In the genomic region with DNA sequence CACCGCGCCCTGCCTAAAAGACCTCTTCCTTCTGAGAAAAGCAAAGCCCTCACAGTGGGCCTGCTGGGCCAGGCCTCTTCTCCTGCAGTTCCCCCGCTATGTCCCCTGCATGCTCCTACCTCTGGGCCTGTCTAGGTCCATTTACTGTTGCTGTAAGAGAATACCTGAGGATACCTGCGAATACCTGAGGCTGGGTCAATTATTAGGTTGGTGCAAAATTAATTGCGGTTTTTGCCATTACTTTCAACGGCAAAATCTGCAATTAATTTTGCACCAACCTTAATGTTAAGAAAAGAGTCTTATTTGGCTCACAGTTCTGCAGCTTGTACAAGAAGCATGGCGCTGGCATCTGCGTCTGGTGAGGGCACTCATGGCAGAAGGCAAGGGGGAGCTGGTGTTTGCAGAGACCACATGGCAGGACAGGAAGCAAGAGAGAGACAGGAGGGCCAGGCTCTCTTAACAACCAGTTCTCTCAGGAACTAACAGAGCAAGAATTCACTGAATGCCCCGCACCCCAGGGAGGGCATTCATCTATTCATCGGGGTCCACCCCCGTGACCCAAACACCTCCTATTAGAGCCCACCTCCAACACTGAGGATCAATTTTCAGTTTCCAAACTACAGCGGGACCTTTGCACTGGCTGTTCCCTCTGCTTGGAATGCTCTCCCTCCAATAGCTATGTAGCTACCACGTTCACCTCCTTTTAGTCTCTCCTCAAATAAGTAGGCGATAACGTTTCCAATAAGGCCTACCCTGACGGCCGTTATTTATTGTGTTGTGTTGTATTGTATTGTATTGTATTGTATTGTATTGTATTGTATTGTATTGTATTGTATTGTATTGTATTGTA, we compare ENCODE assay signal across 30 cellular contexts. TPM values are rescaled to one million over a fixed set of nuclear protein-coding genes. Genes with fewer than 3 reads are reported as not detected.
DNase-seq lines count a peak whose midpoint lies in the region; ATAC-seq, FAIRE-seq and TF ChIP-seq lines count a peak whose summit lies in the region.
"Had no signal": no experiment of that assay in that cellular context is flagged by ENCODE, and none has a peak within 500 bp of the region (broad histone marks: within the 10 kb centered on the region; RNA-seq: fewer than 3 reads in every experiment).

No MANE protein-coding gene starts in this region.

- H3K36me3 ChIP-seq in bronchial epithelial cell (ENCODE audit: control insufficient read depth, insufficient read depth, low read length), result no peaks in the 10 kb centered on the region
- H3K36me3 ChIP-seq in osteoblast (ENCODE audit: insufficient read depth, low read length), result no peaks in the 10 kb centered on the region
- no peaks in the 10 kb centered on the region for H3K36me3 ChIP-seq in thyroid gland
- H3K36me3 ChIP-seq: BE2C, BLaER1 had no signal

- H3K4me1 ChIP-seq in osteoblast (ENCODE audit: insufficient read depth, low read length) (no peaks in the 10 kb centered on the region), thyroid gland (no peaks in the 10 kb centered on the region)
- H3K4me1 ChIP-seq: BE2C, BLaER1 had no signal

- H3K4me1 Mint-ChIP-seq in WTC11, result no peaks in the 10 kb centered on the region
- H3K4me1 Mint-ChIP-seq in activated naive CD4-positive, alpha-beta T cell treated with anti-CD3 and anti-CD28 coated beads for 36 hours (ENCODE audit: low read depth), result no peaks in the 10 kb centered on the region
- H3K4me1 Mint-ChIP-seq: CD14-positive monocyte; CD4-positive, alpha-beta memory T cell; CD4-positive, CD25-positive, alpha-beta regulatory T cell; CD8-positive, alpha-beta memory T cell had no signal

- WGBS in thyroid gland, 2 donors, result 92% methylated on average over 17 of the region's 17 CpGs

- no peak overlapping the region for H3K27ac Mint-ChIP-seq in WTC11
- H3K27ac Mint-ChIP-seq in activated naive CD4-positive, alpha-beta T cell treated with anti-CD3 and anti-CD28 coated beads for 36 hours, result no peak overlapping the region
- H3K27ac Mint-ChIP-seq: CD4-positive, alpha-beta memory T cell had no signal

- TF ChIP-seq POLR2A in thyroid gland (IDR thresholded peaks at IDR 0.05), result no peak

- TF ChIP-seq CTCF in WTC11 (IDR thresholded peaks at IDR 0.05) (no peak), bronchial epithelial cell (IDR thresholded peaks at IDR 0.05; ENCODE audit: insufficient read depth, low read length, severe bottlenecking) (no peak), osteoblast (IDR thresholded peaks at IDR 0.05; ENCODE audit: extremely low read depth, low read depth, low read length) (no peak), thyroid gland (IDR thresholded peaks at IDR 0.05) (no peak)

- no peaks in the 10 kb centered on the region for H3K36me3 Mint-ChIP-seq in WTC11
- no peaks in the 10 kb centered on the region for H3K36me3 Mint-ChIP-seq in activated naive CD4-positive, alpha-beta T cell treated with anti-CD3 and anti-CD28 coated beads for 36 hours (ENCODE audit: low read depth)
- H3K36me3 Mint-ChIP-seq: CD14-positive monocyte; CD4-positive, alpha-beta memory T cell; CD4-positive, CD25-positive, alpha-beta regulatory T cell; CD8-positive, alpha-beta memory T cell had no signal

- POLR2A ChIA-PET in WTC11 (lab: Charles Lee), result no interaction called here
- POLR2A ChIA-PET in HEK293T (lab: Yijun Ruan, JAX), result no interaction called here

- H2AFZ ChIP-seq in osteoblast (ENCODE audit: low read length), result no peak overlapping the region

- peak; percentile 22; the same call in 1 of the 2 replicates for ATAC-seq in WTC11
- ATAC-seq: GM12878 had no signal

- H3K4me2 ChIP-seq in osteoblast (ENCODE audit: insufficient read depth, low read length), result no peak overlapping the region
- H3K4me2 ChIP-seq: BLaER1 had no signal

- no peaks in the 10 kb centered on the region for H4K20me1 ChIP-seq in osteoblast (ENCODE audit: insufficient read depth, low read length)
- H4K20me1 ChIP-seq: BLaER1 had no signal

- H3K79me2 ChIP-seq in osteoblast (ENCODE audit: insufficient read depth, low read length), result no peaks in the 10 kb centered on the region

- H3K9me3 ChIP-seq in osteoblast (ENCODE audit: low read depth, low read length) (no peaks in the 10 kb centered on the region), thyroid gland (no peaks in the 10 kb centered on the region)
- H3K9me3 ChIP-seq: BE2C, BLaER1 had no signal

- H3K27me3 Mint-ChIP-seq in WTC11 (ENCODE audit: low read depth), result no peaks in the 10 kb centered on the region
- H3K27me3 Mint-ChIP-seq in activated naive CD4-positive, alpha-beta T cell treated with anti-CD3 and anti-CD28 coated beads for 36 hours (ENCODE audit: low read depth), result no peaks in the 10 kb centered on the region
- H3K27me3 Mint-ChIP-seq: CD4-positive, alpha-beta memory T cell; CD4-positive, CD25-positive, alpha-beta regulatory T cell had no signal

- CTCF ChIA-PET in WTC11 (lab: Charles Lee), result no interaction called here
- CTCF ChIA-PET in activated naive CD4-positive, alpha-beta T cell treated with anti-CD3 and anti-CD28 coated beads for 36 hours (lab: Charles Lee), result no interaction called here
- CTCF ChIA-PET in HEK293T (lab: Yijun Ruan, JAX), result no interaction called here

- intact Hi-C loops in activated naive CD4-positive, alpha-beta T cell treated with anti-CD3 and anti-CD28 coated beads for 36 hours (cut with micrococcal nuclease), result no loop called here
- intact Hi-C loops in thyroid gland (cut with DNase I), result no loop called here

- H3K4me3 ChIP-seq in bronchial epithelial cell (ENCODE audit: low read depth, low read length) (no peak overlapping the region), osteoblast (ENCODE audit: insufficient read depth, low read length) (no peak overlapping the region), thyroid gland (replicated peaks in 1 of 3) (no peak overlapping the region)
- H3K4me3 ChIP-seq: BLaER1, GM12878 had no signal

- no peaks in the 10 kb centered on the region; the same call in 1 of the 2 replicates for H3K9me3 Mint-ChIP-seq in WTC11
- no peaks in the 10 kb centered on the region for H3K9me3 Mint-ChIP-seq in activated naive CD4-positive, alpha-beta T cell treated with anti-CD3 and anti-CD28 coated beads for 36 hours
- H3K9me3 Mint-ChIP-seq: CD4-positive, CD25-positive, alpha-beta regulatory T cell; CD8-positive, alpha-beta memory T cell had no signal

- no peaks in the 10 kb centered on the region for H3K27me3 ChIP-seq in bronchial epithelial cell (ENCODE audit: control insufficient read depth, insufficient read depth, low read length)
- no peaks in the 10 kb centered on the region for H3K27me3 ChIP-seq in osteoblast (ENCODE audit: insufficient read depth, low read length)
- H3K27me3 ChIP-seq in thyroid gland, result no peaks in the 10 kb centered on the region
- H3K27me3 ChIP-seq: BE2C, BLaER1 had no signal

- H3K4me3 Mint-ChIP-seq in WTC11, result no peak overlapping the region
- H3K4me3 Mint-ChIP-seq in activated naive CD4-positive, alpha-beta T cell treated with anti-CD3 and anti-CD28 coated beads for 36 hours, result no peak overlapping the region
- H3K4me3 Mint-ChIP-seq: CD14-positive monocyte; CD4-positive, alpha-beta memory T cell; CD4-positive, CD25-positive, alpha-beta regulatory T cell; CD8-positive, alpha-beta memory T cell had no signal

- FAIRE-seq in bronchial epithelial cell (lab: Jason Lieb, UNC), result peak; percentile 58
- FAIRE-seq: A204.1, GM12878, GM12892, GM18507 had no signal

- no peak overlapping the region for H3K27ac ChIP-seq in osteoblast (ENCODE audit: low read depth, low read length)
- no peak overlapping the region for H3K27ac ChIP-seq in thyroid gland
- H3K27ac ChIP-seq: BLaER1 had no signal

- no peak for DNase-seq in WTC11 (ENCODE audit: low spot score)
- no peak for DNase-seq in bronchial epithelial cell (ENCODE audit: low read depth)
- peak; percentile 73 for DNase-seq in osteoblast (ENCODE audit: insufficient read length, low spot score, missing footprints)
- no peak for DNase-seq in activated naive CD4-positive, alpha-beta T cell treated with anti-CD3 and anti-CD28 coated beads for 36 hours
- DNase-seq in thyroid gland, result no peak
- DNase-seq in SKM-1 treated with dmso at 0.1 percent for 144 hours (lab: John Stamatoyannopoulos, UW; ENCODE audit: unreplicated experiment), result no peak
- DNase-seq in HEK293T (ENCODE audit: extremely low spot score), result no peak
- DNase-seq: 8988T; ACHN; BE2C; C1 segment of cervical spinal cord; CD4-positive, alpha-beta memory T cell; CD4-positive, CD25-positive, alpha-beta regulatory T cell; CD8-positive, alpha-beta memory T cell; COR-L47; DMS 273 treated with DMSO at 0.1 percent for 48 hours; DMS153; DMS53; DMS79; DND-41; EL; GDM1 had no signal

TF ChIP-seq in WTC11, 78 proteins besides CTCF, POLR2A, EP300 and RAD21 (continues in another document):
- TF ChIP-seq, protein P1, sequence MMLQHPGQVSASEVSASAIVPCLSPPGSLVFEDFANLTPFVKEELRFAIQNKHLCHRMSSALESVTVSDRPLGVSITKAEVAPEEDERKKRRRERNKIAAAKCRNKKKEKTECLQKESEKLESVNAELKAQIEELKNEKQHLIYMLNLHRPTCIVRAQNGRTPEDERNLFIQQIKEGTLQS (CRISPR knock-in tag; conservative IDR thresholded peaks at IDR 0.05), result no peak
- no peak for TF ChIP-seq ZNF232 (CRISPR knock-in tag; IDR thresholded peaks at IDR 0.05)
- TF ChIP-seq, protein P2, sequence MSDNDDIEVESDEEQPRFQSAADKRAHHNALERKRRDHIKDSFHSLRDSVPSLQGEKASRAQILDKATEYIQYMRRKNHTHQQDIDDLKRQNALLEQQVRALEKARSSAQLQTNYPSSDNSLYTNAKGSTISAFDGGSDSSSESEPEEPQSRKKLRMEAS (CRISPR knock-in tag; IDR thresholded peaks at IDR 0.05), result no peak

TF ChIP-seq in HEK293T, 16 proteins besides CTCF, POLR2A, EP300 and RAD21 (continues in another document):
- TF ChIP-seq SUZ12 (IDR thresholded peaks at IDR 0.05) (no peak), ELF4 (IDR thresholded peaks at IDR 0.05) (no peak), FOXK2 (IDR thresholded peaks at IDR 0.05) (no peak), LEF1 (IDR thresholded peaks at IDR 0.05; ENCODE audit: borderline replicate concordance) (no peak), FOXM1 (IDR thresholded peaks at IDR 0.05; ENCODE audit: borderline replicate concordance) (no peak), ZNF384 (IDR thresholded peaks at IDR 0.05) (no peak), BHLHE40 (IDR thresholded peaks at IDR 0.05; ENCODE audit: borderline replicate concordance) (no peak), SP1 (IDR thresholded peaks at IDR 0.05) (no peak)
- TF ChIP-seq, protein P3, sequence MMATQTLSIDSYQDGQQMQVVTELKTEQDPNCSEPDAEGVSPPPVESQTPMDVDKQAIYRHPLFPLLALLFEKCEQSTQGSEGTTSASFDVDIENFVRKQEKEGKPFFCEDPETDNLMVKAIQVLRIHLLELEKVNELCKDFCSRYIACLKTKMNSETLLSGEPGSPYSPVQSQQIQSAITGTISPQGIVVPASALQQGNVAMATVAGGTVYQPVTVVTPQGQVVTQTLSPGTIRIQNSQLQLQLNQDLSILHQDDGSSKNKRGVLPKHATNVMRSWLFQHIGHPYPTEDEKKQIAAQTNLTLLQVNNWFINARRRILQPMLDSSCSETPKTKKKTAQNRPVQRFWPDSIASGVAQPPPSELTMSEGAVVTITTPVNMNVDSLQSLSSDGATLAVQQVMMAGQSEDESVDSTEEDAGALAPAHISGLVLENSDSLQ (IDR thresholded peaks at IDR 0.05), result no peak

RNA-seq across cellular contexts. Expression of a gene that starts 9.6 kb away (rescaled TPM):
- total RNA-seq in WTC11 (2021), result not detected in 3 replicates
- 0.26 TPM in 1 of 2 replicates, not detected in the other for total RNA-seq in bronchial epithelial cell
- under 0.01 and 0.29 TPM in 2 replicates for total RNA-seq in osteoblast
- not detected for total RNA-seq in activated naive CD4-positive, alpha-beta T cell treated with anti-CD3 and anti-CD28 coated beads for 36 hours
- total RNA-seq in thyroid gland, result not detected
- total RNA-seq: Daoy, G401, GM12878 had no signal
